In the genomic region with DNA sequence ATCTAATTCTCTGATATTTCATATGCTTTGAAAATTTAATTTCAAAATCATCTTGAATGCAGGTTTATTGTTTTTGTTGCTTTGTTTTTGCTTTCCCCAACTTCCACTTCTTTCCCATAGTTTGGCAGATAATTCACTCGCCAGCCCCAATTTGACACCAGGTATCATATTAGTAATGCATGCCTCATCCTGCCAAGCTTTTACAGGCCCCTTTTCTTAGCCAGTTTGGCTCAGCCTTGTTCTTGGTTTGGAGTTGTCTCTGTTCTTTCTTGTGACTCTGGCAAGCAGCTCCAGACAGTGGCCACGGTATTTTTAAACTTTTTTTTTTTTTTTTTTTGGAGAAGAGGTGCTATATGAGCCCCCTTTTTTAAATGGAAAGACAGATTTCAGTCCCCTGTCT, we compare ENCODE assay signal across 17 cellular contexts.
"Had no signal": no experiment of that assay in that cellular context is flagged by ENCODE, and none has a peak within 500 bp of the region (broad histone marks: within the 10 kb centered on the region; RNA-seq: fewer than 3 reads in every experiment).

No MANE protein-coding gene starts in this region.

- DNase-seq: colonic mucosa; dermis blood vessel endothelial cell; foreskin fibroblast; left colon; left ventricle myocardium superior; naive thymus-derived CD8-positive, alpha-beta T cell; right cardiac atrium; small intestine; stimulated activated CD4-positive, alpha-beta T cell treated with anti-CD3 and anti-CD28 coated beads, Interleukin-2, amount 100 ng/mL, for 48 hours; stimulated activated naive CD4-positive, alpha-beta T cell treated with Interleukin-2 at 50 U/mL for 16 hours; thyroid gland had no signal

- ATAC-seq: esophagus mucosa; left colon; left ventricle myocardium superior; naive thymus-derived CD8-positive, alpha-beta T cell; right cardiac atrium had no signal

- H3K4me3 ChIP-seq: colonic mucosa, hepatocyte, lung, thyroid gland had no signal

- H3K9me3 Mint-ChIP-seq: naive thymus-derived CD8-positive, alpha-beta T cell; neural crest cell; type B pancreatic cell had no signal

- H3K9me3 ChIP-seq: colonic mucosa, thyroid gland had no signal

- H3K4me1 Mint-ChIP-seq: neural crest cell had no signal

- H3K4me3 Mint-ChIP-seq: naive thymus-derived CD8-positive, alpha-beta T cell; neural crest cell; type B pancreatic cell had no signal

- H3K27ac Mint-ChIP-seq: progenitor cell of endocrine pancreas, type B pancreatic cell had no signal

- H3K27me3 Mint-ChIP-seq: naive thymus-derived CD8-positive, alpha-beta T cell; progenitor cell of endocrine pancreas; type B pancreatic cell had no signal
